15 cellular contexts compared by ENCODE assay signal in genomic region chr17:77936881-77937280, GRCh38. TPM values are rescaled to one million over a fixed set of nuclear protein-coding genes. Genes with fewer than 3 reads are reported as not detected.
A peak's percentile ranks its signal among the peaks of the same experiment; 100 is the strongest.
DNase-seq lines count a peak whose midpoint lies in the region; ATAC-seq and TF ChIP-seq lines count a peak whose summit lies in the region.
"Had no signal": no experiment of that assay in that cellular context is flagged by ENCODE, and none has a peak within 500 bp of the region (broad histone marks: within the 10 kb centered on the region; RNA-seq: fewer than 3 reads in every experiment).

No MANE protein-coding gene starts in this region.

- H3K4me3 Mint-ChIP-seq in H9, result peak overlapping the region in 1 of 2 experiments; percentile 37; a peak in 2 of 5 replicates
- H3K4me3 Mint-ChIP-seq in WTC11, result no peak overlapping the region; the same call in 1 of the 2 replicates
- H3K4me3 Mint-ChIP-seq in neural crest cell, result no peak overlapping the region
- H3K4me3 Mint-ChIP-seq in stimulated activated effector memory CD8-positive, alpha-beta T cell treated with anti-CD3 and anti-CD28 coated beads, Interleukin-12 subunit alpha, Interleukin-12 subunit beta, amount 100 ng/mL, for 72 hours, result no peak overlapping the region
- H3K4me3 Mint-ChIP-seq: CD14-positive monocyte; CD8-positive, alpha-beta T cell; IgD-negative memory B cell had no signal

- no peak overlapping the region for H2BK12ac ChIP-seq in H9 (ENCODE audit: insufficient read length, low read depth, low read length)

- CTCF ChIA-PET in WTC11 (lab: Charles Lee), result no interaction called here

- H2BK120ac ChIP-seq in H9 (ENCODE audit: low read depth, low read length, poor library complexity, severe bottlenecking), result no peak overlapping the region

- ATAC-seq in WTC11, result 0 out of 2 replicates have a peak, but pooled peaks have one; percentile 13
- no peak for ATAC-seq in stimulated activated effector memory CD8-positive, alpha-beta T cell treated with anti-CD3 and anti-CD28 coated beads, Interleukin-12 subunit alpha, Interleukin-12 subunit beta, amount 100 ng/mL, for 72 hours
- no peak for ATAC-seq in GM21526 (IDR thresholded peaks at IDR 0.05; ENCODE audit: low FRiP score, unreplicated experiment)
- ATAC-seq: CD8-positive, alpha-beta T cell had no signal

- peaks cover 2% of the 10 kb centered on the region; the same call in 1 of the 2 replicates for H3K4me1 ChIP-seq in H9 (ENCODE audit: insufficient read depth, low read length)

- H3K79me1 ChIP-seq in H9 (ENCODE audit: insufficient read depth, low read depth, low read length, poor library complexity, severe bottlenecking), result no peaks in the 10 kb centered on the region

- POLR2A ChIA-PET in WTC11 (lab: Charles Lee), result interaction anchor here (0.6 to 1.4 kb wide), 2 partner anchors 21 to 829 kb away, joined by 4 to 10 read pairs; partner anchors contain the start of gene TNRC6C

- H3K79me2 ChIP-seq in H9 (ENCODE audit: insufficient read depth, low read length), result no peaks in the 10 kb centered on the region

- H3K9me3 Mint-ChIP-seq in H9, result peaks cover 0 to 2% of the 10 kb centered on the region in 2 experiments; a peak in 2 of 5 replicates
- no peaks in the 10 kb centered on the region for H3K9me3 Mint-ChIP-seq in WTC11
- no peaks in the 10 kb centered on the region for H3K9me3 Mint-ChIP-seq in neural crest cell
- H3K9me3 Mint-ChIP-seq in stimulated activated effector memory CD8-positive, alpha-beta T cell treated with anti-CD3 and anti-CD28 coated beads, Interleukin-12 subunit alpha, Interleukin-12 subunit beta, amount 100 ng/mL, for 72 hours, result no peaks in the 10 kb centered on the region
- H3K9me3 Mint-ChIP-seq: CD14-positive monocyte; CD8-positive, alpha-beta T cell had no signal

- H3K56ac ChIP-seq in H9 (ENCODE audit: insufficient read length, low read depth, low read length), result no peak overlapping the region

- H3K36me3 Mint-ChIP-seq in H9 (ENCODE audit: insufficient read depth in 1 of 3, low read depth in 3 of 3), result peaks cover 0 to 3% (median 0%) of the 10 kb centered on the region in 3 experiments; a peak in 3 of 7 replicates
- no peaks in the 10 kb centered on the region for H3K36me3 Mint-ChIP-seq in WTC11
- H3K36me3 Mint-ChIP-seq in neural crest cell (ENCODE audit: low read depth), result no peaks in the 10 kb centered on the region
- no peaks in the 10 kb centered on the region for H3K36me3 Mint-ChIP-seq in stimulated activated effector memory CD8-positive, alpha-beta T cell treated with anti-CD3 and anti-CD28 coated beads, Interleukin-12 subunit alpha, Interleukin-12 subunit beta, amount 100 ng/mL, for 72 hours
- H3K36me3 Mint-ChIP-seq: CD14-positive monocyte; CD8-positive, alpha-beta T cell had no signal

- peaks cover 39 to 40% of the 10 kb centered on the region in 2 experiments for H3K4me1 Mint-ChIP-seq in H9
- peaks cover 43% of the 10 kb centered on the region for H3K4me1 Mint-ChIP-seq in WTC11
- H3K4me1 Mint-ChIP-seq in neural crest cell, result peaks cover 14% of the 10 kb centered on the region
- no peaks in the 10 kb centered on the region for H3K4me1 Mint-ChIP-seq in stimulated activated effector memory CD8-positive, alpha-beta T cell treated with anti-CD3 and anti-CD28 coated beads, Interleukin-12 subunit alpha, Interleukin-12 subunit beta, amount 100 ng/mL, for 72 hours

- no peak overlapping the region for H3K14ac ChIP-seq in H9 (ENCODE audit: insufficient read depth, low read length)

- H2BK20ac ChIP-seq in H9 (ENCODE audit: low read depth, low read length, poor library complexity, severe bottlenecking), result no peak overlapping the region

- H2AFZ ChIP-seq in H9 (ENCODE audit: low read length), result no peak overlapping the region

- H4K91ac ChIP-seq in H9 (ENCODE audit: insufficient read length, low read depth, low read length), result no peak overlapping the region

- H3K4me2 ChIP-seq in H9 (ENCODE audit: insufficient read depth, insufficient read length, low read length), result no peak overlapping the region

- H4K8ac ChIP-seq in H9 (replicated peaks; ENCODE audit: insufficient read length, low read depth, low read length), result no peak overlapping the region

- H3K27me3 Mint-ChIP-seq in H9 (ENCODE audit: low read depth), result no peaks in the 10 kb centered on the region
- peaks cover 3% of the 10 kb centered on the region; the same call in 1 of the 2 replicates for H3K27me3 Mint-ChIP-seq in WTC11 (ENCODE audit: low read depth)
- H3K27me3 Mint-ChIP-seq in neural crest cell (ENCODE audit: low read depth), result peaks cover 14% of the 10 kb centered on the region

- TF ChIP-seq CTCF in H9 (conservative IDR thresholded peaks at IDR 0.05) (no peak), WTC11 (IDR thresholded peaks at IDR 0.05) (no peak), neural crest cell (conservative IDR thresholded peaks at IDR 0.05) (no peak)

- no peak overlapping the region for H2BK5ac ChIP-seq in H9 (ENCODE audit: insufficient read length, low read length)

- H2AK5ac ChIP-seq in H9 (ENCODE audit: insufficient read length, low read length), result no peak overlapping the region

- H3K27me3 ChIP-seq in H9 (ENCODE audit: insufficient read depth, low read length), result no peaks in the 10 kb centered on the region

- H3T11ph ChIP-seq in H9 (ENCODE audit: low read length), result no peak overlapping the region

- no peak overlapping the region for H3K23ac ChIP-seq in H9 (ENCODE audit: insufficient read length, low read depth, low read length)

- no peak overlapping the region for H3K18ac ChIP-seq in H9 (ENCODE audit: insufficient read length, low read depth, low read length)

- H4K5ac ChIP-seq in H9 (ENCODE audit: insufficient read length, low read depth, low read length), result no peak overlapping the region

- no peak overlapping the region for H3K9ac ChIP-seq in H9 (ENCODE audit: extremely low read depth, insufficient read length, low read length)

- H2BK15ac ChIP-seq in H9 (ENCODE audit: low read depth, low read length), result no peak overlapping the region

- peak overlapping the region in 2 of 3 experiments; percentile 51 to 84; a peak in 2 of 7 replicates for H3K27ac Mint-ChIP-seq in H9
- peak overlapping the region; percentile 80 for H3K27ac Mint-ChIP-seq in WTC11
- H3K27ac Mint-ChIP-seq in neural crest cell (ENCODE audit: unreplicated experiment), result peak overlapping the region; percentile 83
- peak overlapping the region; percentile 18 for H3K27ac Mint-ChIP-seq in stimulated activated effector memory CD8-positive, alpha-beta T cell treated with anti-CD3 and anti-CD28 coated beads, Interleukin-12 subunit alpha, Interleukin-12 subunit beta, amount 100 ng/mL, for 72 hours
- H3K27ac Mint-ChIP-seq: CD8-positive, alpha-beta T cell; IgD-negative memory B cell had no signal

- H3K27ac ChIP-seq in H9 (ENCODE audit: insufficient read length, low read depth, low read length), result no peak overlapping the region

- WGBS in H9 (ENCODE audit: extremely low coverage, insufficient read length, low lambda C conversion rate), result no CpG with 5 or more reads among the region's 10 CpGs

- no peak for DNase-seq in H9
- DNase-seq in WTC11 (ENCODE audit: low spot score), result no peak
- no peak for DNase-seq in neural crest cell (ENCODE audit: low read depth, low spot score)
- DNase-seq in stimulated activated effector memory CD8-positive, alpha-beta T cell treated with anti-CD3 and anti-CD28 coated beads, Interleukin-12 subunit alpha, Interleukin-12 subunit beta, amount 100 ng/mL, for 72 hours (ENCODE audit: low spot score in 2 of 2), result no peak
- DNase-seq in stimulated activated CD4-positive, alpha-beta T cell treated with anti-CD3 and anti-CD28 coated beads, Interleukin-1b, Interleukin-23, amount 100 ng/mL, for 48 hours, result no peak
- DNase-seq: CD8-positive, alpha-beta T cell; COR-L47; DMS153; DMS79 treated with DMSO at 0.1 percent for 48 hours; EL; GDM1; H7 had no signal

- H4K20me1 ChIP-seq in H9 (ENCODE audit: control insufficient read depth, insufficient read depth, insufficient read length), result no peaks in the 10 kb centered on the region

- no peak overlapping the region for H3K4ac ChIP-seq in H9 (ENCODE audit: low read depth, low read length)

- H3K9me3 ChIP-seq in H9 (ENCODE audit: control insufficient read depth, low read depth, low read length), result no peaks in the 10 kb centered on the region

- H3K23me2 ChIP-seq in H9 (ENCODE audit: insufficient read length, low read depth, low read length, poor library complexity, severe bottlenecking), result no peaks in the 10 kb centered on the region

TF ChIP-seq in WTC11, 78 proteins besides CTCF, POLR2A, EP300 and RAD21 (continues in another document):
- TF ChIP-seq ZNF671 (CRISPR knock-in tag; IDR thresholded peaks at IDR 0.05) (no peak), MAX (CRISPR knock-in tag; IDR thresholded peaks at IDR 0.05) (peak; percentile 33; the same call in 1 of the 2 replicates), ZNF317 (CRISPR knock-in tag; IDR thresholded peaks at IDR 0.05; ENCODE audit: borderline replicate concordance, low read depth) (no peak), RELA (CRISPR knock-in tag; IDR thresholded peaks at IDR 0.05; ENCODE audit: borderline replicate concordance) (no peak), MXD4 (CRISPR knock-in tag; IDR thresholded peaks at IDR 0.05; ENCODE audit: borderline replicate concordance) (no peak), USF2 (CRISPR knock-in tag; IDR thresholded peaks at IDR 0.05) (no peak)

RNA-seq across cellular contexts. Expression of gene TNRC6C, which starts 21.6 kb away (rescaled TPM):
- 24.7 and 25.7 TPM in 2 replicates for total RNA-seq in H9 (2021)
- 39.9 to 52.3 TPM (median 41.8 TPM) in 3 replicates for total RNA-seq in WTC11 (2021)
- total RNA-seq in neural crest cell, result 31.6 and 40.5 TPM in 2 replicates

Comparison
In these comparisons a context has a peak if more than half of its experiments do, and no peak if none do; other contexts are left out.
1. H3K27ac Mint-ChIP-seq: peak in every context shown above with its lines; median percentile 83 in neural crest cell; 80 in WTC11; 68 in H9; 18 in stimulated activated effector memory CD8-positive, alpha-beta T cell treated with anti-CD3 and anti-CD28 coated beads, Interleukin-12 subunit alpha, Interleukin-12 subunit beta, amount 100 ng/mL, for 72 hours.